13 cellular contexts compared by ENCODE assay signal in the genomic region with DNA sequence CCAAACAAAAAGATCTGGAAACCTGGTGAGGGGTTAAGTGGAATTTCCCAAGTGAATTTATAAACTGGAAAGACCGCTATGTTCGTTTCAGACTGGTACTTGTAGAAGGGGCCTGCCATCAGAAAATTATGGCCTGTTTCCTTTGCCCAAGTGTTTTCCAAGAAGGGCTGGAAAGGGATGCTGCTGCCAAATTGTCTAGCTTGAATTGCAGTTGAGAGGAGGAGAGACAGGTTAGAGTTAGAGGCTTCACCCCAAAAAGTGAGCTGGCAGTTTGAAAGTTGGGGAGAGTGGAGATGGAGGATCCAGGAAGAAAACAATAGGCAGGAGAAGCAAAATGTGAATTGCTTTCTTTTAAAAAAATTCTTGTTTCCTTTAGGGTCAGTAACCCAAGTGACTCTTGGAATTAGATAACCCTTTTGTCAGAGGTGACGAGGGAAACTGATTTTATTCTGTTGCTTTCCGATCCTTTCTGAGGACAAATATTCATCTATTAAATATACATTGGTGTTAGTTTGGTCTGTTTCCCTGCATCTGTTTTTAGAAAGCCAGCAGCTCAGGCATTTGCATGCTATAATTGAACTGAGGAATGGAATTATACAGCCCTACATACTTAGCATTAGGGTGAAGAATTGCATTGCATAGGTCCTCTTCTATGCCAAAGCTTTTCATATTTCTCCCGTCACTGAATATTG.
DNase-seq lines count a peak whose midpoint lies in the region; ATAC-seq, FAIRE-seq and TF ChIP-seq lines count a peak whose summit lies in the region.
"Had no signal": no experiment of that assay in that cellular context is flagged by ENCODE, and none has a peak within 500 bp of the region (broad histone marks: within the 10 kb centered on the region; RNA-seq: fewer than 3 reads in every experiment).

No MANE protein-coding gene starts in this region.

- no peak overlapping the region for H3K23ac ChIP-seq in mesendoderm (ENCODE audit: low read length)

- FAIRE-seq in D721Med (lab: Jason Lieb, UNC), result peak; percentile 66
- FAIRE-seq: HTR-8/SVneo had no signal

- peak overlapping the region in 1 of 4 donors; percentile 35 for H3K4me3 ChIP-seq in adrenal gland
- no peak overlapping the region for H3K4me3 ChIP-seq in rectal smooth muscle tissue (ENCODE audit: low read length)
- H3K4me3 ChIP-seq in mesendoderm (ENCODE audit: low read length), result no peak overlapping the region
- H3K4me3 ChIP-seq: SJCRH30 had no signal

- H3K18ac ChIP-seq in mesendoderm (ENCODE audit: low read length), result no peak overlapping the region

- no peak overlapping the region for H2BK15ac ChIP-seq in mesendoderm (replicated peaks; ENCODE audit: low read depth)

- H2BK120ac ChIP-seq in mesendoderm (ENCODE audit: low read depth, low read length), result no peak overlapping the region

- H3K56ac ChIP-seq in mesendoderm (ENCODE audit: low read length), result no peak overlapping the region

- H3K27me3 Mint-ChIP-seq in HFFc6 (ENCODE audit: insufficient read depth), result peaks cover 9% of the 10 kb centered on the region
- peaks cover 0 to 2% (median 0%) of the 10 kb centered on the region in 5 donors for H3K27me3 Mint-ChIP-seq in naive thymus-derived CD8-positive, alpha-beta T cell
- H3K27me3 Mint-ChIP-seq: activated CD4-positive, alpha-beta T cell treated with anti-CD3 and anti-CD28 coated beads, Interleukin-2, amount 10 ng/mL, durations not matched to agents 24 days and 14 days had no signal

- no peaks in the 10 kb centered on the region for H3K9me3 ChIP-seq in adrenal gland (replicated peaks in 1 of 3)

- ATAC-seq in naive thymus-derived CD8-positive, alpha-beta T cell, result no peak
- no peak for ATAC-seq in omental fat pad (ENCODE audit: low FRiP score)
- ATAC-seq: activated T-cell treated with anti-CD3 and anti-CD28 coated beads, Interleukin-2, amount 50 U/mL, for 4 hours had no signal

- no peak overlapping the region for H4K5ac ChIP-seq in mesendoderm (ENCODE audit: low read length)

- no peaks in the 10 kb centered on the region for H3K79me1 ChIP-seq in mesendoderm (ENCODE audit: low read length)

- no peaks in the 10 kb centered on the region for H3K36me3 ChIP-seq in adrenal gland (replicated peaks in 1 of 2)
- no peaks in the 10 kb centered on the region for H3K36me3 ChIP-seq in rectal smooth muscle tissue (ENCODE audit: control insufficient read depth, insufficient read depth, low read length)
- H3K36me3 ChIP-seq in mesendoderm (ENCODE audit: control insufficient read depth, insufficient read depth, low read length), result no peaks in the 10 kb centered on the region
- H3K36me3 ChIP-seq: SJCRH30 had no signal

- H2AK5ac ChIP-seq in mesendoderm (ENCODE audit: low read length), result no peak overlapping the region

- 49 to 73% (median 66%) methylated on average over 5 of the region's 5 CpGs for WGBS in adrenal gland, 4 donors
- WGBS in mesendoderm (ENCODE audit: extremely low coverage, insufficient coverage, low lambda C conversion rate), result no CpG with 5 or more reads among the region's 5 CpGs

- no peak overlapping the region for H3K4me3 Mint-ChIP-seq in HFFc6
- H3K4me3 Mint-ChIP-seq in naive thymus-derived CD8-positive, alpha-beta T cell, result no peak overlapping the region
- H3K4me3 Mint-ChIP-seq: activated CD4-positive, alpha-beta T cell treated with anti-CD3 and anti-CD28 coated beads, Interleukin-2, amount 10 ng/mL, durations not matched to agents 24 days and 14 days; activated T-cell treated with anti-CD3 and anti-CD28 coated beads, Interleukin-2, amount 50 U/mL, for 4 hours had no signal

- H3K4me1 ChIP-seq in adrenal gland (replicated peaks in 1 of 2) (no peaks in the 10 kb centered on the region), rectal smooth muscle tissue (ENCODE audit: control insufficient read depth, insufficient read depth, low read length) (peaks cover 23% of the 10 kb centered on the region), mesendoderm (ENCODE audit: control insufficient read depth, low read depth, low read length) (no peaks in the 10 kb centered on the region)
- H3K4me1 ChIP-seq: SJCRH30 had no signal

- H3K27ac Mint-ChIP-seq in HFFc6, result no peak overlapping the region
- no peak overlapping the region for H3K27ac Mint-ChIP-seq in naive thymus-derived CD8-positive, alpha-beta T cell
- H3K27ac Mint-ChIP-seq: activated CD4-positive, alpha-beta T cell treated with anti-CD3 and anti-CD28 coated beads, Interleukin-2, amount 10 ng/mL, durations not matched to agents 24 days and 14 days had no signal

- H4K8ac ChIP-seq in mesendoderm (ENCODE audit: low read depth, low read length), result no peak overlapping the region

- TF ChIP-seq CTCF in D721Med (IDR thresholded peaks at IDR 0.05; ENCODE audit: insufficient read depth, missing control alignments) (no peak), adrenal gland (IDR thresholded peaks at IDR 0.05) (no peak), HFFc6 (IDR thresholded peaks at IDR 0.05) (no peak), omental fat pad (IDR thresholded peaks at IDR 0.05) (no peak)

- DNase-seq in D721Med (ENCODE audit: insufficient read length, low spot score) (no peak), adrenal gland (no peak), inferior parietal cortex (ENCODE audit: extremely low spot score) (peak; percentile 67), HFFc6 (no peak), mesendoderm (no peak), omental fat pad (ENCODE audit: low spot score) (no peak)
- DNase-seq in naive thymus-derived CD8-positive, alpha-beta T cell, result no peak
- DNase-seq: activated CD4-positive, alpha-beta T cell treated with anti-CD3 and anti-CD28 coated beads, Interleukin-2, amount 10 ng/mL, durations not matched to agents 24 days and 14 days; activated T-cell treated with anti-CD3 and anti-CD28 coated beads, Interleukin-2, amount 50 U/mL, for 4 hours; SJCRH30; stimulated activated naive CD4-positive, alpha-beta T cell had no signal

- H3K9ac ChIP-seq in rectal smooth muscle tissue (ENCODE audit: low read length), result no peak overlapping the region
- H3K9ac ChIP-seq in mesendoderm (ENCODE audit: low read length), result no peak overlapping the region

- H3K27me3 ChIP-seq in adrenal gland (no peaks in the 10 kb centered on the region), rectal smooth muscle tissue (ENCODE audit: control insufficient read depth, insufficient read depth, low read length) (no peaks in the 10 kb centered on the region), mesendoderm (ENCODE audit: insufficient read depth, low read length, poor library complexity) (no peaks in the 10 kb centered on the region)
- H3K27me3 ChIP-seq: SJCRH30 had no signal

- TF ChIP-seq POLR2A in adrenal gland (IDR thresholded peaks at IDR 0.05), result no peak

- H3K9me3 Mint-ChIP-seq in HFFc6, result no peaks in the 10 kb centered on the region
- no peaks in the 10 kb centered on the region for H3K9me3 Mint-ChIP-seq in naive thymus-derived CD8-positive, alpha-beta T cell
- H3K9me3 Mint-ChIP-seq: activated CD4-positive, alpha-beta T cell treated with anti-CD3 and anti-CD28 coated beads, Interleukin-2, amount 10 ng/mL, durations not matched to agents 24 days and 14 days; activated T-cell treated with anti-CD3 and anti-CD28 coated beads, Interleukin-2, amount 50 U/mL, for 4 hours had no signal

- intact Hi-C loops in adrenal gland (cut with DNase I), result no loop called here

- no peaks in the 10 kb centered on the region for H3K36me3 Mint-ChIP-seq in HFFc6 (ENCODE audit: low read depth)
- H3K36me3 Mint-ChIP-seq in naive thymus-derived CD8-positive, alpha-beta T cell, result no peaks in the 10 kb centered on the region

- H2BK5ac ChIP-seq in mesendoderm (ENCODE audit: low read length), result no peak overlapping the region

- H3K79me2 ChIP-seq in mesendoderm (ENCODE audit: control insufficient read depth, insufficient read depth, low read length), result no peaks in the 10 kb centered on the region

- POLR2A ChIA-PET in naive thymus-derived CD8-positive, alpha-beta T cell (lab: Charles Lee), result no interaction called here

- H3K27ac ChIP-seq in adrenal gland (peak overlapping the region in 3 of 5 donors; percentile 23 to 76 (median 48)), rectal smooth muscle tissue (ENCODE audit: low read depth, low read length) (peak overlapping the region; percentile 57), mesendoderm (ENCODE audit: low read depth, low read length) (no peak overlapping the region)
- H3K27ac ChIP-seq: SJCRH30 had no signal

- no peaks in the 10 kb centered on the region for H3K4me1 Mint-ChIP-seq in HFFc6 (ENCODE audit: low read depth)
- H3K4me1 Mint-ChIP-seq in naive thymus-derived CD8-positive, alpha-beta T cell, result no peaks in the 10 kb centered on the region
- H3K4me1 Mint-ChIP-seq: activated CD4-positive, alpha-beta T cell treated with anti-CD3 and anti-CD28 coated beads, Interleukin-2, amount 10 ng/mL, durations not matched to agents 24 days and 14 days had no signal

- no peak overlapping the region for H3K4ac ChIP-seq in mesendoderm (ENCODE audit: low read depth, low read length)

- H3K4me2 ChIP-seq in mesendoderm (ENCODE audit: low read length), result no peak overlapping the region
